Comparison of ENCODE assay signal across 22 cellular contexts in genomic region chr12:31235868-31236395, GRCh38.
A peak's percentile ranks its signal among the peaks of the same experiment; 100 is the strongest.
DNase-seq lines count a peak whose midpoint lies in the region; ATAC-seq, FAIRE-seq and TF ChIP-seq lines count a peak whose summit lies in the region.
"Had no signal": no experiment of that assay in that cellular context is flagged by ENCODE, and none has a peak within 500 bp of the region (broad histone marks: within the 10 kb centered on the region; RNA-seq: fewer than 3 reads in every experiment).

No MANE protein-coding gene starts in this region.

- H3K4me1 ChIP-seq in foreskin keratinocyte, result no peaks in the 10 kb centered on the region
- H3K4me1 ChIP-seq: breast epithelium, right lobe of liver, upper lobe of right lung had no signal

- no peak for TF ChIP-seq CTCF in foreskin keratinocyte (conservative IDR thresholded peaks at IDR 0.05)

- peaks cover 27% of the 10 kb centered on the region for H3K27me3 ChIP-seq in foreskin keratinocyte
- H3K27me3 ChIP-seq: breast epithelium, right lobe of liver had no signal

- FAIRE-seq in urothelium cell line (lab: Jason Lieb, UNC), result peak; percentile 91
- FAIRE-seq: colon had no signal

- ATAC-seq in foreskin keratinocyte (peak; percentile 23), HG03135 (IDR thresholded peaks at IDR 0.05; ENCODE audit: unreplicated experiment) (no peak)
- no peak for ATAC-seq in activated CD4-positive, CD25-positive, alpha-beta regulatory T cell treated with anti-CD3 and anti-CD28 coated beads, Interleukin-2, amount 50 U/mL, for 24 hours
- ATAC-seq: activated T-helper 17 cell treated with anti-CD3 and anti-CD28 coated beads, Interleukin-2, amount 50 U/mL, for 72 hours; stimulated activated effector memory CD8-positive, alpha-beta T cell treated with anti-CD3 and anti-CD28 coated beads, Interleukin-12 subunit alpha, Interleukin-12 subunit beta, amount 100 ng/mL, for 72 hours; T-cell had no signal

- H3K27ac ChIP-seq in foreskin keratinocyte, result no peak overlapping the region
- H3K27ac ChIP-seq: 22Rv1, breast epithelium, right lobe of liver, upper lobe of right lung had no signal

- DNase-seq in NCI-H748 (lab: John Stamatoyannopoulos, UW; ENCODE audit: unreplicated experiment), result peak; percentile 16
- DNase-seq in NCI-H748 treated with DMSO at 0.1 percent for 48 hours (lab: John Stamatoyannopoulos, UW), result no peak
- DNase-seq in SW480 (ENCODE audit: low spot score), result peak; percentile 35
- no peak for DNase-seq in foreskin keratinocyte
- DNase-seq in urothelium cell line (ENCODE audit: low spot score), result no peak
- DNase-seq in DMS114 treated with DMSO at 0.1 percent for 48 hours (lab: John Stamatoyannopoulos, UW; ENCODE audit: unreplicated experiment), result no peak
- DNase-seq: activated B cell treated with CpG ODN at 0.5 μM for 24 hours; activated CD8-positive, alpha-beta memory T cell treated with anti-CD3 and anti-CD28 coated beads, Interleukin-2, amount 50 U/mL, for 48 hours; activated naive CD4-positive, alpha-beta T cell treated with anti-CD3 and anti-CD28 coated beads, Interleukin-2, amount 50 U/mL, for 16 hours; effector memory CD4-positive, alpha-beta T cell; NCI-H1436 treated with DMSO at 0.1 percent for 48 hours; right lobe of liver; stimulated activated CD4-positive, alpha-beta T cell treated with anti-CD3 and anti-CD28 coated beads, Interleukin-4, amount 100 ng/mL, for 24 hours; T-cell; upper lobe of right lung had no signal

Comparison
In these comparisons a context has a peak if more than half of its experiments do, and no peak if none do; other contexts are left out.
1. DNase-seq: peak in NCI-H748 (single experiment) and SW480 (single experiment); none in NCI-H748 treated with DMSO at 0.1 percent for 48 hours (single experiment), foreskin keratinocyte (0 of 2), urothelium cell line (single experiment) and DMS114 treated with DMSO at 0.1 percent for 48 hours (single experiment).